Comparison of ENCODE assay signal across 8 cellular contexts in the genomic region with DNA sequence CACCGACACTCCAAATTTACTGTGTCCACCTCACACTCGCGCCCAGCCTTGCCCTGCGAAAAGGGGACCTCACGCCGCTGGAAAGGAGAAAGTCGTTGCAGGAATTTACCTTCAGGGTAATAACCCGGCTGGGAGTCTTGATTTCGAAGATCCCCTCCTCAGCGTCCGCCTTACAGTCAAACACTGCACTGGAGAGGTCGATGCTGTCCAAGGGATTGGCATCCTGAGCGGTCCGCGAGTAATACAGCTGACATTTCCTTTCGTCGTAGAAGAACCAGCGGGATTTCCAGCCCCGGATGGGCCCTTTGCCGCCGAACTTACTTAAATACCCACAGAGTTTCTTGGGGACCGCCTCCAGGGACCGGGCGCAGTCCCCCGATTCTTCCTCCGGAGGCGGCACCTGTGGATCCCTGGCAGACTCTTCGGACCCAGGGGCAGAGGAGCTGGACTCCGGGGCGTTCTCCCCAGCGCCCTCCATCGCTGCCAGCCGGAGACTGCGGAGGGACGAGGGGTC. TPM values are rescaled to one million over a fixed set of nuclear protein-coding genes. Genes with fewer than 3 reads are reported as not detected.
DNase-seq lines count a peak whose midpoint lies in the region; ATAC-seq and TF ChIP-seq lines count a peak whose summit lies in the region.

No MANE protein-coding gene starts in this region.

- H3K9me3 ChIP-seq in esophagus squamous epithelium: no peaks in the 10 kb centered on the region

- TF ChIP-seq POLR2A in esophagus squamous epithelium (IDR thresholded peaks at IDR 0.05): no peak

- peaks cover 0 to 10% (median 0%) of the 10 kb centered on the region in 3 donors for H3K36me3 ChIP-seq in esophagus squamous epithelium

- WGBS in esophagus squamous epithelium, 2 donors: 1 to 20% methylated on average over 10 to 23 of the region's 35 CpGs

- peak overlapping the region; percentile 95 to 99 (median 98) for H3K27ac ChIP-seq in esophagus squamous epithelium

- peak overlapping the region; percentile 78 to 96 (median 88) for H3K4me3 ChIP-seq in esophagus squamous epithelium

- peak; percentile 16 for DNase-seq in stimulated activated CD8-positive, alpha-beta memory T cell treated with anti-CD3 and anti-CD28 coated beads, Interleukin-15, amount 100 ng/mL, for 1 hour (ENCODE audit: low read depth)
- DNase-seq in stimulated activated CD8-positive, alpha-beta memory T cell treated with anti-CD3 and anti-CD28 coated beads, Interleukin-4, amount 100 ng/mL, for 48 hours: no peak
- no peak for DNase-seq in esophagus squamous epithelium (lab: John Stamatoyannopoulos, UW)
- DNase-seq in nephron progenitor cell: no peak
- no peak for DNase-seq in effector CD8-positive, alpha-beta T cell (lab: John Stamatoyannopoulos, UW)
- no peak for DNase-seq in ureter (ENCODE audit: low spot score)

- no peaks in the 10 kb centered on the region for H3K27me3 ChIP-seq in esophagus squamous epithelium

- peaks cover 23% of the 10 kb centered on the region for H3K4me1 Mint-ChIP-seq in nephron progenitor cell

- peaks cover 38 to 63% (median 53%) of the 10 kb centered on the region in 3 donors for H3K4me1 ChIP-seq in esophagus squamous epithelium

- ATAC-seq in HG02970 (IDR thresholded peaks at IDR 0.05; ENCODE audit: low FRiP score, unreplicated experiment) (peak; percentile 5), SK-N-SH treated with all-trans-retinoic acid at 6 μM for 48 hours (peak; percentile 55)

- no peak for TF ChIP-seq CTCF in esophagus squamous epithelium (IDR thresholded peaks at IDR 0.05)
- no peak for TF ChIP-seq CTCF in nephron progenitor cell (IDR thresholded peaks at IDR 0.05)

- peaks cover 28% of the 10 kb centered on the region for H3K27me3 Mint-ChIP-seq in nephron progenitor cell (ENCODE audit: low read depth, poor library complexity)

- intact Hi-C loops in esophagus squamous epithelium (cut with DNase I): no loop called here

- no peaks in the 10 kb centered on the region for H3K9me3 Mint-ChIP-seq in nephron progenitor cell

- H3K27ac Mint-ChIP-seq in nephron progenitor cell: no peak overlapping the region

- H3K36me3 Mint-ChIP-seq in nephron progenitor cell (ENCODE audit: low read depth): no peaks in the 10 kb centered on the region

- peak overlapping the region; percentile 89 for H3K4me3 Mint-ChIP-seq in nephron progenitor cell

TF ChIP-seq in SK-N-SH treated with all-trans-retinoic acid at 6 μM for 48 hours, 23 proteins besides CTCF, POLR2A, EP300 and RAD21:
- no peak for TF ChIP-seq OSR1 (CRISPR knock-in tag; IDR thresholded peaks at IDR 0.05)
- TF ChIP-seq, protein P1, sequence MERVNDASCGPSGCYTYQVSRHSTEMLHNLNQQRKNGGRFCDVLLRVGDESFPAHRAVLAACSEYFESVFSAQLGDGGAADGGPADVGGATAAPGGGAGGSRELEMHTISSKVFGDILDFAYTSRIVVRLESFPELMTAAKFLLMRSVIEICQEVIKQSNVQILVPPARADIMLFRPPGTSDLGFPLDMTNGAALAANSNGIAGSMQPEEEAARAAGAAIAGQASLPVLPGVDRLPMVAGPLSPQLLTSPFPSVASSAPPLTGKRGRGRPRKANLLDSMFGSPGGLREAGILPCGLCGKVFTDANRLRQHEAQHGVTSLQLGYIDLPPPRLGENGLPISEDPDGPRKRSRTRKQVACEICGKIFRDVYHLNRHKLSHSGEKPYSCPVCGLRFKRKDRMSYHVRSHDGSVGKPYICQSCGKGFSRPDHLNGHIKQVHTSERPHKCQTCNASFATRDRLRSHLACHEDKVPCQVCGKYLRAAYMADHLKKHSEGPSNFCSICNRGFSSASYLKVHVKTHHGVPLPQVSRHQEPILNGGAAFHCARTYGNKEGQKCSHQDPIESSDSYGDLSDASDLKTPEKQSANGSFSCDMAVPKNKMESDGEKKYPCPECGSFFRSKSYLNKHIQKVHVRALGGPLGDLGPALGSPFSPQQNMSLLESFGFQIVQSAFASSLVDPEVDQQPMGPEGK (CRISPR knock-in tag; IDR thresholded peaks at IDR 0.05; ENCODE audit: borderline replicate concordance): no peak
- TF ChIP-seq TOX (CRISPR knock-in tag; IDR thresholded peaks at IDR 0.05; ENCODE audit: borderline replicate concordance): no peak
- TF ChIP-seq ARNTL (CRISPR knock-in tag; IDR thresholded peaks at IDR 0.05; ENCODE audit: borderline replicate concordance, low read depth): no peak
- no peak for TF ChIP-seq ZC3H10 (CRISPR knock-in tag; IDR thresholded peaks at IDR 0.05)
- TF ChIP-seq CREB5 (CRISPR knock-in tag; IDR thresholded peaks at IDR 0.05; ENCODE audit: low read depth): no peak
- no peak for TF ChIP-seq CSRNP3 (CRISPR knock-in tag; IDR thresholded peaks at IDR 0.05)
- no peak for TF ChIP-seq ZNF70 (CRISPR knock-in tag; IDR thresholded peaks at IDR 0.05)
- no peak for TF ChIP-seq RARB (CRISPR knock-in tag; IDR thresholded peaks at IDR 0.05)
- TF ChIP-seq POU6F1 (CRISPR knock-in tag; IDR thresholded peaks at IDR 0.05; ENCODE audit: borderline replicate concordance, low read depth): no peak

RNA-seq across cellular contexts. Expression of gene TBC1D2, which starts 0.3 kb away (rescaled TPM):
- total RNA-seq in esophagus squamous epithelium (10 to 100 TPM; 39.3 to 52.9 (median 49.0) TPM), ureter (60.8 TPM)
